In genomic region chrX:24214568-24214967, GRCh38 we compare ENCODE assay signal across 13 cellular contexts.
DNase-seq lines count a peak whose midpoint lies in the region; ATAC-seq, FAIRE-seq and TF ChIP-seq lines count a peak whose summit lies in the region.
"Had no signal": no experiment of that assay in that cellular context is flagged by ENCODE, and none has a peak within 500 bp of the region (broad histone marks: within the 10 kb centered on the region; RNA-seq: fewer than 3 reads in every experiment).

No MANE protein-coding gene starts in this region.

- CTCF ChIA-PET in HepG2 (lab: Yijun Ruan, JAX; ENCODE audit: low intra/inter-chr PET ratio, low total read pairs) = no interaction called here

- WGBS in HepG2 (ENCODE audit: low lambda C conversion rate) = 92% methylated on average over 4 of the region's 4 CpGs
- 82% methylated on average over 4 of the region's 4 CpGs for WGBS in right lobe of liver (ENCODE audit: insufficient coverage, low coverage, low lambda C conversion rate, missing lambda C conversion rate)

- no peaks in the 10 kb centered on the region for H4K20me1 ChIP-seq in HepG2 (ENCODE audit: insufficient read depth, low read length)

- no peak overlapping the region for H3K4me2 ChIP-seq in HepG2 (ENCODE audit: low read depth, low read length)
- H3K4me2 ChIP-seq: BLaER1 had no signal

- POLR2A ChIA-PET in HepG2 (lab: Yijun Ruan, JAX) = no interaction called here

- H3K27ac Mint-ChIP-seq in neural crest cell (ENCODE audit: unreplicated experiment) = peak overlapping the region; percentile 86
- H3K27ac Mint-ChIP-seq in activated naive CD8-positive, alpha-beta T cell treated with anti-CD3 and anti-CD28 coated beads, Interleukin-2, amount 50 U/mL, for 24 hours = no peak overlapping the region

- FAIRE-seq in HepG2 (lab: Jason Lieb, UNC) (no peak), HTR-8/SVneo (lab: Jason Lieb, UNC) (peak; percentile 28)
- FAIRE-seq: GM12878 had no signal

- DNase-seq in HepG2 (ENCODE audit: low spot score) = no peak
- no peak for DNase-seq in right lobe of liver
- no peak for DNase-seq in HTR-8/SVneo (ENCODE audit: insufficient read length, low spot score)
- DNase-seq in NCI-H526 (lab: John Stamatoyannopoulos, UW) = peak; percentile 41 to 44
- DNase-seq in neural crest cell (ENCODE audit: low read depth, low spot score) = no peak
- DNase-seq in caudate nucleus (lab: John Stamatoyannopoulos, UW) = no peak
- no peak for DNase-seq in activated naive CD8-positive, alpha-beta T cell treated with anti-CD3 and anti-CD28 coated beads, Interleukin-2, amount 50 U/mL, for 24 hours
- no peak for DNase-seq in AG08396 (ENCODE audit: low spot score)
- DNase-seq: DMS53, H7 had no signal

- no peak overlapping the region for H3K4me3 Mint-ChIP-seq in neural crest cell
- H3K4me3 Mint-ChIP-seq in activated naive CD8-positive, alpha-beta T cell treated with anti-CD3 and anti-CD28 coated beads, Interleukin-2, amount 50 U/mL, for 24 hours = no peak overlapping the region

- H3K36me3 ChIP-seq in HepG2 (replicated peaks in 1 of 2; ENCODE audit: control insufficient read depth in 1 of 2, insufficient read depth in 2 of 2, low read length in 2 of 2) (peaks cover 3 to 15% of the 10 kb centered on the region in 2 experiments; a peak in 3 of 5 replicates), right lobe of liver (peaks cover 5 to 32% (median 17%) of the 10 kb centered on the region in 4 donors)

- H3K27me3 ChIP-seq in HepG2 (ENCODE audit: control insufficient read depth in 1 of 2, insufficient read depth in 2 of 2, low read length in 2 of 2) = no peaks in the 10 kb centered on the region
- no peaks in the 10 kb centered on the region for H3K27me3 ChIP-seq in right lobe of liver
- H3K27me3 ChIP-seq: BLaER1 had no signal

- no peaks in the 10 kb centered on the region for H3K27me3 Mint-ChIP-seq in neural crest cell (ENCODE audit: low read depth)
- H3K27me3 Mint-ChIP-seq in activated naive CD8-positive, alpha-beta T cell treated with anti-CD3 and anti-CD28 coated beads, Interleukin-2, amount 50 U/mL, for 24 hours = no peaks in the 10 kb centered on the region

- intact Hi-C loops in HepG2 (cut with micrococcal nuclease; ENCODE audit: unreplicated experiment) = no loop called here
- intact Hi-C loops in right lobe of liver (cut with DNase I) = no loop called here

- no peak for TF ChIP-seq EP300 in HepG2 (IDR thresholded peaks at IDR 0.05; ENCODE audit: low read depth in 2 of 2, low read length in 2 of 2)
- TF ChIP-seq EP300 in HepG2 (CRISPR knock-in tag; IDR thresholded peaks at IDR 0.05; ENCODE audit: borderline replicate concordance) = no peak

- no peak for ATAC-seq in HepG2
- ATAC-seq in right lobe of liver = no peak
- ATAC-seq in activated naive CD8-positive, alpha-beta T cell treated with anti-CD3 and anti-CD28 coated beads, Interleukin-2, amount 50 U/mL, for 24 hours = no peak
- ATAC-seq: GM12878, GM23338 had no signal

- H3K4me1 ChIP-seq in HepG2 (ENCODE audit: insufficient read depth, low read length) (peaks cover 22% of the 10 kb centered on the region), right lobe of liver (no peaks in the 10 kb centered on the region)
- H3K4me1 ChIP-seq: BLaER1 had no signal

- in situ Hi-C loops in HepG2 (cut with HindIII; ENCODE audit: extremely low pct_ligation_motif_present, low pct_unique_long_range_greater_than_20kb) = no loop called here

- TF ChIP-seq CTCF in HepG2 (CRISPR knock-in tag; IDR thresholded peaks at IDR 0.05) (no peak), right lobe of liver (IDR thresholded peaks at IDR 0.05) (no peak), neural crest cell (conservative IDR thresholded peaks at IDR 0.05) (no peak)

- H3K36me3 Mint-ChIP-seq in neural crest cell (ENCODE audit: low read depth) = peaks cover 20% of the 10 kb centered on the region
- H3K36me3 Mint-ChIP-seq in activated naive CD8-positive, alpha-beta T cell treated with anti-CD3 and anti-CD28 coated beads, Interleukin-2, amount 50 U/mL, for 24 hours (ENCODE audit: low read depth) = peaks cover 13% of the 10 kb centered on the region

- no TSS peak for BruUV-seq in HepG2 (replicated peaks; lab: Mats Ljungman, UMichigan)

- no peak overlapping the region for H2AFZ ChIP-seq in HepG2 (ENCODE audit: low read length)
- H2AFZ ChIP-seq: GM23338 had no signal

- no peak overlapping the region for H3K27ac ChIP-seq in HepG2 (ENCODE audit: extremely low read length, insufficient read depth, low read length)
- H3K27ac ChIP-seq in right lobe of liver = no peak overlapping the region
- no peak overlapping the region for H3K27ac ChIP-seq in caudate nucleus (ENCODE audit: low read depth, low read length)
- H3K27ac ChIP-seq: BLaER1 had no signal

- H3K9me3 Mint-ChIP-seq in neural crest cell = no peaks in the 10 kb centered on the region
- no peaks in the 10 kb centered on the region for H3K9me3 Mint-ChIP-seq in activated naive CD8-positive, alpha-beta T cell treated with anti-CD3 and anti-CD28 coated beads, Interleukin-2, amount 50 U/mL, for 24 hours
- H3K9me3 Mint-ChIP-seq: GM23338 had no signal

- no peak overlapping the region for H3K9ac ChIP-seq in HepG2 (ENCODE audit: insufficient read depth, low read depth, low read length)
- H3K9ac ChIP-seq: BLaER1 had no signal

- H3K4me1 Mint-ChIP-seq in neural crest cell = no peaks in the 10 kb centered on the region
- no peaks in the 10 kb centered on the region for H3K4me1 Mint-ChIP-seq in activated naive CD8-positive, alpha-beta T cell treated with anti-CD3 and anti-CD28 coated beads, Interleukin-2, amount 50 U/mL, for 24 hours

- no peaks in the 10 kb centered on the region for H3K79me2 ChIP-seq in HepG2 (ENCODE audit: insufficient read depth, low read length)

- no peak for TF ChIP-seq RAD21 in HepG2 (CRISPR knock-in tag; IDR thresholded peaks at IDR 0.05)

- TF ChIP-seq POLR2A in HepG2 (IDR thresholded peaks at IDR 0.05; ENCODE audit: insufficient read depth in 1 of 2, low read depth in 2 of 2, low read length in 2 of 2) = no peak
- TF ChIP-seq POLR2A in right lobe of liver (IDR thresholded peaks at IDR 0.05) = no peak

- H3K9me3 ChIP-seq in HepG2 (ENCODE audit: low read length) (no peaks in the 10 kb centered on the region), right lobe of liver (no peaks in the 10 kb centered on the region)
- H3K9me3 ChIP-seq: BLaER1 had no signal

- H3K4me3 ChIP-seq in HepG2 (replicated peaks in 1 of 3; ENCODE audit: insufficient read depth in 1 of 3, low read depth in 2 of 3, low read length in 3 of 3) (no peak overlapping the region), right lobe of liver (no peak overlapping the region)
- H3K4me3 ChIP-seq: BLaER1, GM12878, GM23338 had no signal

TF ChIP-seq in HepG2, 621 proteins besides CTCF, POLR2A, EP300 and RAD21:
- TF ChIP-seq ZNF451 (CRISPR knock-in tag; IDR thresholded peaks at IDR 0.05) (no peak), ZNF549 (CRISPR knock-in tag; IDR thresholded peaks at IDR 0.05) (no peak), SRSF4 (IDR thresholded peaks at IDR 0.05; ENCODE audit: low read depth, low read length, poor library complexity, severe bottlenecking) (no peak), PAF1 (CRISPR knock-in tag; IDR thresholded peaks at IDR 0.05) (0 out of 2 replicates have a peak, but pooled peaks have one; percentile 21)

Comparison
In these comparisons a context has a peak if more than half of its experiments do, and no peak if none do; other contexts are left out.
1. DNase-seq: peak in NCI-H526 (2 of 2); none in HepG2 (single experiment), right lobe of liver (0 of 3), HTR-8/SVneo (single experiment), neural crest cell (single experiment), caudate nucleus (0 of 61), activated naive CD8-positive, alpha-beta T cell treated with anti-CD3 and anti-CD28 coated beads, Interleukin-2, amount 50 U/mL, for 24 hours (single experiment) and AG08396 (single experiment).